In the genomic region with DNA sequence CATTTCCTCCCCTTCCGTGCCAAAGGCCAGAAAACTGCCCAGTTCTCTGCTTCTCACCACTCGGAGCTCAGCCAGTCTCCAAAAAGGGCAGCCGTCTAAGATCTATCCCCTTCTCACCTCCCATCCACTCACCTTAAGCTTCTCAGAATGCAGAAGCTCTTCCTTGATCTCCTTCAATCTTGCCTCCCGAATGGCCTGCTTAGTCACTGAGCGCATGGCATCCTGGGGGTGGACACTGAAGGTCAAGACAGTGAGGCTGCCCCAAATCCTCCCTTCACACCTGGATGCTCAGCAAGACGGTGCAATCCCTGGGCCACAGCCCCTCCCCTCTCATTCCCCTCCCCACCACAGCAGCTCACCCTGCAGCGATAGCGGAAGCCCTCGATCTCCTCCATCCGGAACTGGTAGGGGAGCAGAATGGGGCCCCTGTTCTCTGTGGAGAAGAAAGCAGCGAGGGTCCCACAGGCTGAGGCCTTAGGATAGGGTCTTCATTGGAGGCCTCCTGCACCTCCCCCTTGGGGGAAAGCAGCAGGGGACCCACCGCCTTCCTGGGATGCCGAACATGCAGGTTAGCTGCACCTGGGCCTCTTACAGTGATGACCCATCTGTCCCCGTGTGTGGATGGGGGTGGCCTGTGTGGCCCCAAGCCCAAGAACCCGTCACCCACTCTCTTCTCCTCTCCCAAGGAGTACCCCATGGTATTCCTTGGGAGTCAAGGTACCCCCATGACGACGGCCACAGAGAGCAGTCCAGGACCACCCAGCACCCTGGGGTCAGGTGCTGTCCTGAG, we compare ENCODE assay signal across 16 cellular contexts. TPM values are rescaled to one million over a fixed set of nuclear protein-coding genes. Genes with fewer than 3 reads are reported as not detected.
"Had no signal": no experiment of that assay in that cellular context is flagged by ENCODE, and none has a peak within 500 bp of the region (broad histone marks: within the 10 kb centered on the region; RNA-seq: fewer than 3 reads in every experiment).

No MANE protein-coding gene starts in this region.

- H3K4me3 ChIP-seq: adrenal gland, hepatocyte, pancreas, skin epidermis, transverse colon had no signal

- H3K9me3 Mint-ChIP-seq: T-helper 2 cell treated with Interferon-gamma antibody and Interleukin-4, amounts not matched to agents 5 μg/mL and 100 μg/mL, for 36 hours had no signal

- ATAC-seq: pancreas had no signal

- H3K9me3 ChIP-seq: adrenal gland, pancreas, transverse colon had no signal

- H3K27me3 ChIP-seq: adrenal gland, hepatocyte, pancreas, transverse colon had no signal

- H3K27ac Mint-ChIP-seq: T-helper 2 cell treated with Interferon-gamma antibody and Interleukin-4, amounts not matched to agents 5 μg/mL and 100 μg/mL, for 36 hours had no signal

- H3K27ac ChIP-seq: adrenal gland, hepatocyte, pancreas, skin epidermis, transverse colon had no signal

- DNase-seq: activated CD4-positive, alpha-beta T cell treated with anti-CD3 and anti-CD28 coated beads, Interleukin-2, amount 50 U/mL, for 48 hours; activated CD4-positive, CD25-positive, alpha-beta regulatory T cell treated with anti-CD3 and anti-CD28 coated beads, Interleukin-2, amount 50 U/mL, for 72 hours; activated CD8-positive, alpha-beta memory T cell treated with anti-CD3 and anti-CD28 coated beads, Interleukin-2, amount 50 U/mL, for 4 hours; caudate nucleus; erythroblast; kidney; mesendoderm; pancreas; retina; substantia nigra; transverse colon had no signal

- H3K4me3 Mint-ChIP-seq: T-helper 2 cell treated with Interferon-gamma antibody and Interleukin-4, amounts not matched to agents 5 μg/mL and 100 μg/mL, for 36 hours had no signal

RNA-seq across cellular contexts. Expression of gene NPC1L1, which starts 27.8 kb away (rescaled TPM):
- polyA plus RNA-seq: neural cell had no signal
